8 cellular contexts compared by ENCODE assay signal in the genomic region with DNA sequence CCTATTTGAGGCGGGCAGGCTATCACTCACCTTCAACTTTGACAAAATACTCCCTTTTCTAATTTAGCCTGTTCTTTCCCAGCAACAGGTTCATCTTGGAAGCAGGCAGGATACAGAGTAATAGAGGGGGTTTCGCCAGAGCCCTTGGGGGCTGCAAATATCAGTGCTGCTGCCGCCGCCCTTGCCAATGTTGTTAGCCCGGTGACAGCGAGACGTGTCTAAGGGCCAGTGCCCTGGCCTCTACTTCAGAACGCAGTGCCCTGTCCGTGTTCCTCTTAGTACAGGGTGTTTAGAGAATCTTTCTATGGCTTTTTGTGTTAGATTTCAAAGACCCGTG. TPM values are rescaled to one million over a fixed set of nuclear protein-coding genes. Genes with fewer than 3 reads are reported as not detected.
A peak's percentile ranks its signal among the peaks of the same experiment; 100 is the strongest.
DNase-seq lines count a peak whose midpoint lies in the region; TF ChIP-seq lines count a peak whose summit lies in the region.

No MANE protein-coding gene starts in this region.

- H3K27ac Mint-ChIP-seq in T-helper 1 cell treated with Interleukin-12 subunit alpha and Interleukin-12 subunit beta and Interleukin-4 antibody, amounts not matched to agents 30 μg/mL and 1 μg/mL, for 36 hours = peak overlapping the region; percentile 98
- peak overlapping the region; percentile 94 for H3K27ac Mint-ChIP-seq in activated CD4-positive, alpha-beta T cell treated with anti-CD3 and anti-CD28 coated beads, Interleukin-2, amount 10 ng/mL, durations not matched to agents 24 days and 14 days

- peak overlapping the region; percentile 84 for H3K9ac ChIP-seq in fibroblast of lung (ENCODE audit: insufficient read depth, low read length)
- peak overlapping the region; percentile 99 for H3K9ac ChIP-seq in neuronal stem cell (ENCODE audit: low read depth, low read length, poor library complexity)

- H3K4me1 Mint-ChIP-seq in T-helper 1 cell treated with Interleukin-12 subunit alpha and Interleukin-12 subunit beta and Interleukin-4 antibody, amounts not matched to agents 30 μg/mL and 1 μg/mL, for 36 hours (ENCODE audit: low read depth) = peaks cover 33% of the 10 kb centered on the region
- H3K4me1 Mint-ChIP-seq in activated CD4-positive, alpha-beta T cell treated with anti-CD3 and anti-CD28 coated beads, Interleukin-2, amount 10 ng/mL, durations not matched to agents 24 days and 14 days = peaks cover 38% of the 10 kb centered on the region

- no peaks in the 10 kb centered on the region for H3K9me3 ChIP-seq in fibroblast of lung (ENCODE audit: control insufficient read depth, insufficient read depth, low read depth, low read length)
- peaks cover 0 to 2% of the 10 kb centered on the region in 2 donors for H3K9me3 ChIP-seq in neuronal stem cell (replicated peaks in 1 of 2; ENCODE audit: control insufficient read depth in 2 of 2, insufficient read depth in 1 of 2, low read depth in 1 of 2, low read length in 2 of 2)

- WGBS in neuronal stem cell (ENCODE audit: extremely low coverage in 2 of 2, insufficient read length in 2 of 2, insufficient replicate concordance in 1 of 2), 2 donors = no CpG with 5 or more reads among the region's 10 CpGs

- TF ChIP-seq CTCF in fibroblast of lung (conservative IDR thresholded peaks at IDR 0.05 in 1 of 2, IDR thresholded peaks at IDR 0.05 in 1 of 2; ENCODE audit: low read depth in 1 of 2, low read length in 2 of 2) = no peak

- H3K14ac ChIP-seq in neuronal stem cell (ENCODE audit: low read length) = no peak overlapping the region

- no peak overlapping the region for H4K8ac ChIP-seq in neuronal stem cell (ENCODE audit: low read depth, low read length)

- peaks cover 1% of the 10 kb centered on the region for H4K20me1 ChIP-seq in fibroblast of lung (ENCODE audit: control insufficient read depth, extremely low read depth, insufficient read depth, low read length)

- H3K79me1 ChIP-seq in neuronal stem cell (ENCODE audit: low read depth, low read length) = peaks cover 3% of the 10 kb centered on the region

- no peak overlapping the region for H2AK5ac ChIP-seq in neuronal stem cell (ENCODE audit: low read depth, low read length)

- H2BK120ac ChIP-seq in neuronal stem cell (ENCODE audit: low read depth, low read length) = no peak overlapping the region

- H3K27ac ChIP-seq in fibroblast of lung (ENCODE audit: insufficient read depth, low read length) (peak overlapping the region; percentile 66), neuronal stem cell (replicated peaks; ENCODE audit: low read length) (peak overlapping the region; percentile 0)

- H2BK12ac ChIP-seq in neuronal stem cell (ENCODE audit: low read length) = no peak overlapping the region

- DNase-seq in T-helper 1 cell (no peak), fibroblast of lung (ENCODE audit: low read depth in 2 of 2) (no peak), neuronal stem cell (ENCODE audit: low spot score) (no peak), UCSD-AML1 (lab: John Stamatoyannopoulos, UW; ENCODE audit: unreplicated experiment) (no peak), iPS-NIHi11 (ENCODE audit: low spot score) (no peak), NCI-H2081 (lab: John Stamatoyannopoulos, UW) (no peak)
- DNase-seq in activated CD4-positive, alpha-beta T cell treated with anti-CD3 and anti-CD28 coated beads, Interleukin-2, amount 10 ng/mL, durations not matched to agents 24 days and 14 days = peak; percentile 78

- H3K27me3 ChIP-seq in fibroblast of lung (ENCODE audit: control insufficient read depth, insufficient read depth, low read length) (no peaks in the 10 kb centered on the region), neuronal stem cell (ENCODE audit: control insufficient read depth in 3 of 3, insufficient read depth in 3 of 3, low read depth in 1 of 3, low read length in 3 of 3) (no peaks in the 10 kb centered on the region)

- H2AFZ ChIP-seq in fibroblast of lung (ENCODE audit: low read length) (no peak overlapping the region), neuronal stem cell (ENCODE audit: low read length) (peak overlapping the region; percentile 89)

- peaks cover 8% of the 10 kb centered on the region for H3K4me1 ChIP-seq in fibroblast of lung (ENCODE audit: control insufficient read depth, extremely low read depth, insufficient read depth, low read length)
- H3K4me1 ChIP-seq in neuronal stem cell (ENCODE audit: control insufficient read depth in 2 of 2, insufficient read depth in 1 of 2, low read depth in 1 of 2, low read length in 2 of 2) = peaks cover 3 to 6% of the 10 kb centered on the region in 2 donors

- H3K4me3 ChIP-seq in fibroblast of lung (replicated peaks in 1 of 4; ENCODE audit: control extremely low read depth in 1 of 4, insufficient read depth in 1 of 4, low read depth in 3 of 4, low read length in 4 of 4) (peak overlapping the region; percentile 76 to 95 (median 86)), neuronal stem cell (ENCODE audit: low read length in 2 of 2) (peak overlapping the region; percentile 91 to 96)

- no peak overlapping the region for H3K18ac ChIP-seq in neuronal stem cell (ENCODE audit: low read length)

- H3K36me3 Mint-ChIP-seq in T-helper 1 cell treated with Interleukin-12 subunit alpha and Interleukin-12 subunit beta and Interleukin-4 antibody, amounts not matched to agents 30 μg/mL and 1 μg/mL, for 36 hours (ENCODE audit: low read depth) = peaks cover 20% of the 10 kb centered on the region
- peaks cover 54% of the 10 kb centered on the region for H3K36me3 Mint-ChIP-seq in activated CD4-positive, alpha-beta T cell treated with anti-CD3 and anti-CD28 coated beads, Interleukin-2, amount 10 ng/mL, durations not matched to agents 24 days and 14 days (ENCODE audit: low read depth)

- no peaks in the 10 kb centered on the region for H3K27me3 Mint-ChIP-seq in T-helper 1 cell treated with Interleukin-12 subunit alpha and Interleukin-12 subunit beta and Interleukin-4 antibody, amounts not matched to agents 30 μg/mL and 1 μg/mL, for 36 hours (ENCODE audit: low read depth)
- H3K27me3 Mint-ChIP-seq in activated CD4-positive, alpha-beta T cell treated with anti-CD3 and anti-CD28 coated beads, Interleukin-2, amount 10 ng/mL, durations not matched to agents 24 days and 14 days = no peaks in the 10 kb centered on the region

- no peak overlapping the region for H3K23ac ChIP-seq in neuronal stem cell (ENCODE audit: low read depth, low read length, poor library complexity)

- H3K9me3 Mint-ChIP-seq in T-helper 1 cell treated with Interleukin-12 subunit alpha and Interleukin-12 subunit beta and Interleukin-4 antibody, amounts not matched to agents 30 μg/mL and 1 μg/mL, for 36 hours = no peaks in the 10 kb centered on the region
- no peaks in the 10 kb centered on the region for H3K9me3 Mint-ChIP-seq in activated CD4-positive, alpha-beta T cell treated with anti-CD3 and anti-CD28 coated beads, Interleukin-2, amount 10 ng/mL, durations not matched to agents 24 days and 14 days

- no peak overlapping the region for H2BK5ac ChIP-seq in neuronal stem cell (ENCODE audit: low read length)

- intact Hi-C loops in activated CD4-positive, alpha-beta T cell treated with anti-CD3 and anti-CD28 coated beads, Interleukin-2, amount 10 ng/mL, durations not matched to agents 24 days and 14 days (cut with micrococcal nuclease) = loop anchor here (1.0 to 5.0 kb wide), 6 partner anchors 11 to 715 kb away; partner anchors contain the start of gene NINJ1

- no peak overlapping the region for H3K4ac ChIP-seq in neuronal stem cell (ENCODE audit: low read length)

- H3K79me2 ChIP-seq in fibroblast of lung (ENCODE audit: control insufficient read depth, insufficient read depth, low read length) = peaks cover 69% of the 10 kb centered on the region

- H2BK15ac ChIP-seq in neuronal stem cell (ENCODE audit: low read length) = no peak overlapping the region

- H3K4me2 ChIP-seq in fibroblast of lung (ENCODE audit: extremely low read depth, insufficient read depth, low read length) (peak overlapping the region; percentile 93), neuronal stem cell (ENCODE audit: insufficient read depth, low read length, poor library complexity, severe bottlenecking) (peak overlapping the region; percentile 84)

- H3K36me3 ChIP-seq in fibroblast of lung (ENCODE audit: control insufficient read depth, insufficient read depth, low read length) (peaks cover 3% of the 10 kb centered on the region), neuronal stem cell (replicated peaks in 1 of 2; ENCODE audit: control insufficient read depth in 2 of 2, insufficient read depth in 2 of 2, low read length in 2 of 2) (peaks cover 6 to 51% of the 10 kb centered on the region in 2 donors)

- peak overlapping the region; percentile 100 for H3K4me3 Mint-ChIP-seq in T-helper 1 cell treated with Interleukin-12 subunit alpha and Interleukin-12 subunit beta and Interleukin-4 antibody, amounts not matched to agents 30 μg/mL and 1 μg/mL, for 36 hours
- H3K4me3 Mint-ChIP-seq in activated CD4-positive, alpha-beta T cell treated with anti-CD3 and anti-CD28 coated beads, Interleukin-2, amount 10 ng/mL, durations not matched to agents 24 days and 14 days = peak overlapping the region; percentile 92

- no peak overlapping the region for H4K91ac ChIP-seq in neuronal stem cell (ENCODE audit: low read depth, low read length, poor library complexity)

RNA-seq across cellular contexts. Expression of gene FAM120AOS, which starts 0.7 kb away (rescaled TPM):
- total RNA-seq in activated CD4-positive, alpha-beta T cell treated with anti-CD3 and anti-CD28 coated beads, Interleukin-2, amount 10 ng/mL, durations not matched to agents 24 days and 14 days = 31.6 and 33.9 TPM in 2 replicates
- 30.6 and 38.8 TPM in 2 replicates for total RNA-seq in fibroblast of lung
- polyA plus RNA-seq in fibroblast of lung = 39.0 and 44.1 TPM in 2 replicates
- 30.4 and 30.5 TPM in 2 replicates for polyA plus RNA-seq in fibroblast of lung (2012)
- 10.4 and 11.6 TPM in 2 replicates for polyA minus RNA-seq in fibroblast of lung (ENCODE audit: low replicate concordance)
- 28.8 TPM for polyA plus RNA-seq in neuronal stem cell (2013, experiment 1 of 2)
- 29.5 TPM for polyA plus RNA-seq in neuronal stem cell (2013, experiment 2 of 2)

RNA-seq across cellular contexts. Expression of gene FAM120A, which starts 1.2 kb away (rescaled TPM):
- total RNA-seq in activated CD4-positive, alpha-beta T cell treated with anti-CD3 and anti-CD28 coated beads, Interleukin-2, amount 10 ng/mL, durations not matched to agents 24 days and 14 days = 145 and 147 TPM in 2 replicates
- total RNA-seq in fibroblast of lung = 93.0 and 136 TPM in 2 replicates
- polyA plus RNA-seq in fibroblast of lung = 85.8 and 92.9 TPM in 2 replicates
- 97.8 and 100 TPM in 2 replicates for polyA plus RNA-seq in fibroblast of lung (2012)
- polyA minus RNA-seq in fibroblast of lung (ENCODE audit: low replicate concordance) = 193 and 214 TPM in 2 replicates
- polyA plus RNA-seq in neuronal stem cell (2013, experiment 1 of 2) = 24.0 TPM
- 23.7 TPM for polyA plus RNA-seq in neuronal stem cell (2013, experiment 2 of 2)
